In the genomic region with DNA sequence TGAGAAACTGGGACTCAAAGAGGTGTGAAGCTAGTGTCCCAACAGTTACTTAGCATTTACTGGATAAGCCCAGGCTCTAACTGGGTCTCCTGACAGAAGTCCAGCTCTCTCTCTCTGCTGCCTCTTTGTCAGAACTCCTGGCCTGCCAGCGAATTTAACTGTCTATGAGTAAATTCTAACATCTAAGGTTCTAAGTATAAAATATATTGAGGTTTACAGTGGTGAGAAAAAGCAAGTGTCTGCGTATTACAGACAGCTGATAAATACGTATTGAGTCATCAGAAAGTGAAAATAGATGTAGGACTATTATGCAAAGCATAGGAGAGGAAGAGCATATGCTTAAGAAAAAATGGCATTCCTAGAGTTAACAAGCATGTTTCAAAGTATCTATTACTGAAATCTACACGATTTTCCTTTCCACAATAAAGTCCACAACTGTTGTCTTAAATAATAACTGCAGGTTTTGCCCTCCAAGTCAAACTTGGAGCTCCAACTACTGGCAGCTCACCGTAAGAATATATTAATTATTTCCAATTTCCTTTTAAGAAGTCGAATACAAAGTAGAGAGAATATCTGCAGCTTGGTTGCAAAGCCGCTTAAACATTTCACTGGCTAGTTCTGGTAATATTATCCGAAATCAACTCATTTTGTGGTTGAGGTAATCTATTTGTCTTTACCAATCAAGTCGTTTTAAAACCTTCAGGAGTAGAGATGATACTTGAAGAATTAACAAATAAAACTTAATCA, we compare ENCODE assay signal across 8 cellular contexts. TPM values are rescaled to one million over a fixed set of nuclear protein-coding genes. Genes with fewer than 3 reads are reported as not detected.
DNase-seq lines count a peak whose midpoint lies in the region; TF ChIP-seq lines count a peak whose summit lies in the region.

No MANE protein-coding gene starts in this region.

- no peak overlapping the region for H2AFZ ChIP-seq in MM.1S (ENCODE audit: low read length)
- H2AFZ ChIP-seq in mesenchymal stem cell (ENCODE audit: low read depth, low read length), result no peak overlapping the region

- H4K8ac ChIP-seq in mesenchymal stem cell (ENCODE audit: low read length), result no peak overlapping the region

- H3K79me2 ChIP-seq in MM.1S (ENCODE audit: low read length), result peaks cover 18% of the 10 kb centered on the region

- no peaks in the 10 kb centered on the region for H4K20me1 ChIP-seq in MM.1S (ENCODE audit: insufficient read depth, low read length)

- H3K9ac ChIP-seq in MM.1S (ENCODE audit: low read length), result peak overlapping the region; percentile 91; the same call in 1 of the 2 replicates
- H3K9ac ChIP-seq in mesenchymal stem cell (ENCODE audit: low read length), result peak overlapping the region; percentile 92

- intact Hi-C loops in activated naive CD4-positive, alpha-beta T cell treated with anti-CD3 and anti-CD28 coated beads for 36 hours (cut with micrococcal nuclease), result loop anchor here (1.0 to 10.0 kb wide), 14 partner anchors 129 to 1482 kb away; a partner anchor contains a TSS

- H2BK5ac ChIP-seq in mesenchymal stem cell (ENCODE audit: low read depth, low read length, poor library complexity, severe bottlenecking), result no peak overlapping the region

- WGBS in mesenchymal stem cell, result 75% methylated on average over 8 of the region's 9 CpGs

- TF ChIP-seq CTCF in MM.1S (IDR thresholded peaks at IDR 0.05; ENCODE audit: low read length), result peak; percentile 34

- peaks cover 16% of the 10 kb centered on the region for H3K4me1 ChIP-seq in MM.1S (ENCODE audit: low read length)
- peaks cover 3% of the 10 kb centered on the region for H3K4me1 ChIP-seq in mesenchymal stem cell (ENCODE audit: control insufficient read depth, insufficient read depth, low read depth, low read length)

- peaks cover 27% of the 10 kb centered on the region for H3F3A ChIP-seq in MM.1S (ENCODE audit: insufficient read depth, low read length)

- no peak overlapping the region for H2AK5ac ChIP-seq in mesenchymal stem cell (ENCODE audit: low read length, severe bottlenecking)

- H3K27me3 Mint-ChIP-seq in activated naive CD4-positive, alpha-beta T cell treated with anti-CD3 and anti-CD28 coated beads for 36 hours (ENCODE audit: low read depth), result no peaks in the 10 kb centered on the region

- peaks cover 5% of the 10 kb centered on the region for H3K36me3 Mint-ChIP-seq in activated naive CD4-positive, alpha-beta T cell treated with anti-CD3 and anti-CD28 coated beads for 36 hours (ENCODE audit: low read depth)

- H3K27ac Mint-ChIP-seq in activated naive CD4-positive, alpha-beta T cell treated with anti-CD3 and anti-CD28 coated beads for 36 hours, result peak overlapping the region; percentile 56

- H3K4me3 ChIP-seq in MM.1S (ENCODE audit: low read length) (peak overlapping the region; percentile 87), mesenchymal stem cell (ENCODE audit: insufficient read depth in 1 of 2, low read depth in 1 of 2, low read length in 2 of 2) (peak overlapping the region in 1 of 2 experiments; percentile 89)

- no peak overlapping the region for H3K4ac ChIP-seq in mesenchymal stem cell (ENCODE audit: low read depth in 1 of 2, low read length in 2 of 2)

- no peak overlapping the region for H4K91ac ChIP-seq in mesenchymal stem cell (ENCODE audit: low read length)

- H3K79me1 ChIP-seq in mesenchymal stem cell (replicated peaks; ENCODE audit: low read length, poor library complexity, severe bottlenecking), result no peaks in the 10 kb centered on the region

- no peak overlapping the region for H2BK15ac ChIP-seq in mesenchymal stem cell (ENCODE audit: low read depth, poor library complexity, severe bottlenecking)

- no peak overlapping the region for H3K23ac ChIP-seq in mesenchymal stem cell (ENCODE audit: low read length in 2 of 2)

- H3K27me3 ChIP-seq in MM.1S (replicated peaks; ENCODE audit: insufficient read depth, low read length) (no peaks in the 10 kb centered on the region), mesenchymal stem cell (ENCODE audit: control insufficient read depth in 1 of 2, insufficient read depth in 1 of 2, low read length in 2 of 2) (no peaks in the 10 kb centered on the region)

- H3K9me3 ChIP-seq in MM.1S (replicated peaks; ENCODE audit: insufficient read depth, low read length) (no peaks in the 10 kb centered on the region), mesenchymal stem cell (ENCODE audit: control insufficient read depth, low read length) (no peaks in the 10 kb centered on the region)

- peak overlapping the region; percentile 89; the same call in 1 of the 2 replicates for H3K27ac ChIP-seq in MM.1S (ENCODE audit: low read length)
- peak overlapping the region; percentile 31 for H3K27ac ChIP-seq in mesenchymal stem cell (ENCODE audit: low read length, poor library complexity, severe bottlenecking)

- DNase-seq in activated naive CD4-positive, alpha-beta T cell treated with anti-CD3 and anti-CD28 coated beads for 36 hours, result peak; percentile 20
- DNase-seq in activated naive CD4-positive, alpha-beta T cell treated with anti-CD3 and anti-CD28 coated beads, Interleukin-2, amount 50 U/mL, for 16 hours, result no peak
- DNase-seq in HCEC 1CT, result peak; percentile 49
- DNase-seq in MM.1S, result no peak
- DNase-seq in astrocyte of the hippocampus (ENCODE audit: low read depth, low spot score), result peak; percentile 29
- peak; percentile 75 for DNase-seq in mesenchymal stem cell
- no peak for DNase-seq in HuH-7.5 (ENCODE audit: low spot score)
- DNase-seq in DMS153 (lab: John Stamatoyannopoulos, UW), result no peak

- H3K18ac ChIP-seq in mesenchymal stem cell (ENCODE audit: low read depth in 1 of 2, low read length in 2 of 2), result no peak overlapping the region

- H3K14ac ChIP-seq in mesenchymal stem cell (ENCODE audit: low read length in 2 of 2), result no peak overlapping the region

- H2BK12ac ChIP-seq in mesenchymal stem cell (ENCODE audit: low read length in 2 of 2), result no peak overlapping the region

- H3K4me1 Mint-ChIP-seq in activated naive CD4-positive, alpha-beta T cell treated with anti-CD3 and anti-CD28 coated beads for 36 hours (ENCODE audit: low read depth), result peaks cover 31% of the 10 kb centered on the region

- H2BK120ac ChIP-seq in mesenchymal stem cell (ENCODE audit: low read depth, low read length), result no peak overlapping the region

- H3K9me2 ChIP-seq in MM.1S (replicated peaks; ENCODE audit: insufficient read depth, low read length), result no peaks in the 10 kb centered on the region

- H3K4me2 ChIP-seq in MM.1S (ENCODE audit: low read depth, low read length) (peak overlapping the region; percentile 98), mesenchymal stem cell (ENCODE audit: low read length, poor library complexity, severe bottlenecking) (no peak overlapping the region)

- peak overlapping the region; percentile 96 for H3K4me3 Mint-ChIP-seq in activated naive CD4-positive, alpha-beta T cell treated with anti-CD3 and anti-CD28 coated beads for 36 hours

- CTCF ChIA-PET in activated naive CD4-positive, alpha-beta T cell treated with anti-CD3 and anti-CD28 coated beads for 36 hours (lab: Charles Lee), result interaction anchor here (0.6 to 2.1 kb wide), 15 partner anchors 37 to 1629 kb away, joined by 3 to 13 read pairs (median 4); a partner anchor contains a TSS

- H3K36me3 ChIP-seq in MM.1S (replicated peaks; ENCODE audit: insufficient read depth, low read length) (no peaks in the 10 kb centered on the region; the same call in 1 of the 2 replicates), mesenchymal stem cell (ENCODE audit: control insufficient read depth in 1 of 2, insufficient read depth in 2 of 2, low read depth in 1 of 2, low read length in 2 of 2) (peaks cover 0 to 24% of the 10 kb centered on the region in 2 experiments)

- no peaks in the 10 kb centered on the region for H3K9me3 Mint-ChIP-seq in activated naive CD4-positive, alpha-beta T cell treated with anti-CD3 and anti-CD28 coated beads for 36 hours

RNA-seq across cellular contexts. Expression of a gene that starts 1.4 kb away (rescaled TPM):
- 10 to 100 TPM; 11.7 to 11.8 TPM for total RNA-seq in activated naive CD4-positive, alpha-beta T cell treated with anti-CD3 and anti-CD28 coated beads for 36 hours
- polyA plus RNA-seq in mesenchymal stem cell (2013, experiment 1 of 2), result 71.9 TPM
- 72.5 TPM for polyA plus RNA-seq in mesenchymal stem cell (2013, experiment 2 of 2)

Comparison
In these comparisons a context has a peak if more than half of its experiments do, and no peak if none do; other contexts are left out.
1. DNase-seq: peak in activated naive CD4-positive, alpha-beta T cell treated with anti-CD3 and anti-CD28 coated beads for 36 hours (single experiment), HCEC 1CT (single experiment), astrocyte of the hippocampus (single experiment) and mesenchymal stem cell (single experiment); none in activated naive CD4-positive, alpha-beta T cell treated with anti-CD3 and anti-CD28 coated beads, Interleukin-2, amount 50 U/mL, for 16 hours (single experiment), MM.1S (single experiment), HuH-7.5 (single experiment) and DMS153 (single experiment).